ENCODE assay signal across 10 cellular contexts in the genomic region with DNA sequence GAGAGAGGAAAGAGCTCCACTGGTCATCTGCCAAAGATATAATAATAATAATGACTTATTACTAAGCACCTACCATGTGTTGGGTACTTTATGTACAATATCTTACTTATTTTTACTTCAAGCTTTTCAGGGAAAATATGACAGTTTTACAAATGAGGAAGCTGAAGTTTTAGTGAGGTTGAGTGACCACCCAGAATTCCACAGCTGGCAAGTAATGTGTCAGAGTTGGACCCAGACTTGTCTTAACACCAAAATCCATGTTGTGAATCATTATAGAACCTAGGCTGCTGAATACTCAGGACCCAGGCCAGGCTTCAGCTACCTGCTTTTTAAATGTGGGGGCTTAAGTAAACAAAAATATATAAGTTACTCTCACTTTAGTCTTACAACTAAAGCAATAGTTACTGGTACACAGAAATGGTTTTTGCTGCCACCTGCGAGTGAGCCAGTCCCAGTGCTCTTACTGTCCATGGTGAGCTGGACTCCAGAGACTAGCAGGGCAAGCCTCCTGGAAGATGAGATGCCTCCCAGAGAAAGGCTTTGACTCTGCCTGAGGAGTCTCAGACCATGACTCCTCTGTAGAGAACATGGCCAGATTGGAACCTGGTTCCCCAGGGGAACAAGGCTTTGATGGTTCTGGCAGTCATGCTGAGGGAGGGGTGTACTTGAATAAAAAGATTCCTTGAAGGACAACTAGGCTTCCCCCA. TPM values are rescaled to one million over a fixed set of nuclear protein-coding genes. Genes with fewer than 3 reads are reported as not detected.
DNase-seq lines count a peak whose midpoint lies in the region; ATAC-seq and TF ChIP-seq lines count a peak whose summit lies in the region.
"Had no signal": no experiment of that assay in that cellular context is flagged by ENCODE, and none has a peak within 500 bp of the region (broad histone marks: within the 10 kb centered on the region; RNA-seq: fewer than 3 reads in every experiment).

No MANE protein-coding gene starts in this region.

- H3K4me1 ChIP-seq in PC-9 (replicated peaks; ENCODE audit: insufficient read depth) (peaks cover 72% of the 10 kb centered on the region), esophagus (ENCODE audit: control insufficient read depth in 2 of 2, insufficient read depth in 2 of 2, low read length in 1 of 2) (peaks cover 4 to 5% of the 10 kb centered on the region in 2 donors)

- no peak overlapping the region for H2AFZ ChIP-seq in PC-9

- BruUV-seq in PC-9 (replicated peaks; lab: Mats Ljungman, UMichigan), result no TSS peak

- H3K4me3 ChIP-seq in PC-9 (no peak overlapping the region), esophagus (ENCODE audit: low read depth in 1 of 2, low read length in 2 of 2) (peak overlapping the region in 1 of 2 donors; percentile 27), lower leg skin (ENCODE audit: low read depth, poor library complexity, severe bottlenecking) (no peak overlapping the region)

- H3K9me2 ChIP-seq in PC-9 (ENCODE audit: insufficient read depth), result no peaks in the 10 kb centered on the region

- H4K20me1 ChIP-seq in PC-9 (ENCODE audit: insufficient read depth), result no peaks in the 10 kb centered on the region

- DNase-seq in PC-9, result no peak
- peak; percentile 28 for DNase-seq in pons (ENCODE audit: low spot score)
- no peak for DNase-seq in DMS153 (lab: John Stamatoyannopoulos, UW)
- DNase-seq in left lobe of liver (ENCODE audit: low spot score), result no peak
- DNase-seq in lower leg skin (ENCODE audit: low spot score in 2 of 2), result no peak
- no peak for DNase-seq in left colon
- DNase-seq: activated CD4-positive, alpha-beta T cell treated with anti-CD3 and anti-CD28 coated beads, Interleukin-2, amount 50 U/mL, for 4 hours; CD4-positive, CD25-positive, alpha-beta regulatory T cell had no signal

- intact Hi-C loops in PC-9 (cut with micrococcal nuclease; ENCODE audit: unreplicated experiment), result loop anchor here (2.0 kb wide), 1 partner anchor 29 kb away; the partner anchor contains the start of gene RUSC2
- intact Hi-C loops in lower leg skin (cut with DNase I; ENCODE audit: low total_unique reads), result no loop called here
- intact Hi-C loops in left colon (cut with DNase I, micrococcal nuclease), result no loop called here

- TF ChIP-seq POLR2A in lower leg skin (IDR thresholded peaks at IDR 0.05), result no peak

- H3F3A ChIP-seq in PC-9 (ENCODE audit: insufficient read depth, low read depth), result peaks cover 45% of the 10 kb centered on the region

- H3K79me2 ChIP-seq in PC-9 (ENCODE audit: low read depth), result peaks cover 62% of the 10 kb centered on the region

- no peaks in the 10 kb centered on the region for H3K27me3 ChIP-seq in PC-9 (ENCODE audit: insufficient read depth, low read depth)
- no peaks in the 10 kb centered on the region for H3K27me3 ChIP-seq in esophagus (ENCODE audit: control insufficient read depth in 1 of 2, insufficient read depth in 2 of 2, low read length in 2 of 2)

- H3K27ac ChIP-seq in C4-2B (peak overlapping the region; percentile 41; the same call in 1 of the 2 replicates), PC-9 (peak overlapping the region; percentile 89), esophagus (ENCODE audit: low read depth in 2 of 2, low read length in 1 of 2) (peak overlapping the region; percentile 76 to 88)

- TF ChIP-seq CTCF in C4-2B (conservative IDR thresholded peaks at IDR 0.05) (no peak), PC-9 (conservative IDR thresholded peaks at IDR 0.05) (no peak), lower leg skin (IDR thresholded peaks at IDR 0.05) (no peak)

- H3K4me2 ChIP-seq in PC-9, result peak overlapping the region; percentile 72

- H3K36me3 ChIP-seq in PC-9 (ENCODE audit: low read depth) (no peaks in the 10 kb centered on the region), esophagus (ENCODE audit: control insufficient read depth in 2 of 2, insufficient read depth in 2 of 2, low read length in 1 of 2) (no peaks in the 10 kb centered on the region)

- CTCF ChIA-PET in PC-9 (lab: Charles Lee), result interaction anchor here (1.9 kb wide), 1 partner anchor 33 kb away, joined by 5 read pairs; no protein-coding TSS in a partner anchor

- 94 to 97% methylated on average over 1 of the region's 1 CpG for WGBS in esophagus, 2 donors
- WGBS in lower leg skin, 2 donors, result 83 to 94% methylated on average over 1 of the region's 1 CpG

- POLR2A ChIA-PET in PC-9 (lab: Charles Lee; ENCODE audit: unreplicated experiment), result interaction anchor here (0.6 kb wide), 1 partner anchor 420 kb away, joined by 6 read pairs; no protein-coding TSS in a partner anchor

- ATAC-seq in left lobe of liver (no peak), left colon (no peak)

- H3K9me3 ChIP-seq in PC-9 (ENCODE audit: insufficient read depth, low read depth) (no peaks in the 10 kb centered on the region), esophagus (ENCODE audit: control insufficient read depth in 2 of 2, insufficient read depth in 1 of 2, low read depth in 1 of 2, low read length in 1 of 2) (no peaks in the 10 kb centered on the region)

RNA-seq across cellular contexts. Expression of gene RUSC2, which starts 29.9 kb away (rescaled TPM):
- 10.1 and 12.5 TPM in 2 replicates for total RNA-seq in PC-9 (2021)
- 10 to 100 TPM in 1 of 2 donors, 1 to 10 TPM in 1; 7.3 to 27.2 TPM for polyA plus RNA-seq in esophagus
- 9.1 TPM for total RNA-seq in left lobe of liver
- total RNA-seq in lower leg skin, result 10 to 100 TPM; 18.5 to 32.0 (median 30.1) TPM
- 1 to 10 TPM; 7.7 to 9.2 TPM for total RNA-seq in left colon
